In genomic region chr6:28207244-28208179, GRCh38 we compare ENCODE assay signal across 8 cellular contexts. TPM values are rescaled to one million over a fixed set of nuclear protein-coding genes. Genes with fewer than 3 reads are reported as not detected.
DNase-seq lines count a peak whose midpoint lies in the region; ATAC-seq and TF ChIP-seq lines count a peak whose summit lies in the region.

No MANE protein-coding gene starts in this region.

- CTCF ChIA-PET in AG04449 (lab: Yijun Ruan, JAX), result no interaction called here
- CTCF ChIA-PET in activated CD4-positive, alpha-beta memory T cell treated with anti-CD3 and anti-CD28 coated beads, Interleukin-2, amount 10 ng/mL, durations not matched to agents 7 days and 5 days (lab: Charles Lee), result no interaction called here

- peaks cover 75% of the 10 kb centered on the region for H3K27me3 Mint-ChIP-seq in activated CD4-positive, alpha-beta memory T cell treated with anti-CD3 and anti-CD28 coated beads, Interleukin-2, amount 10 ng/mL, durations not matched to agents 7 days and 5 days
- H3K27me3 Mint-ChIP-seq in stimulated activated naive CD8-positive, alpha-beta T cell treated with anti-CD3 and anti-CD28 coated beads, Interleukin-15, Interleukin-2, amounts not matched to agents 100 ng/mL and 50 ng/mL, for 24 hours, result peaks cover 85% of the 10 kb centered on the region

- no peak overlapping the region for H3K27ac Mint-ChIP-seq in activated CD4-positive, alpha-beta memory T cell treated with anti-CD3 and anti-CD28 coated beads, Interleukin-2, amount 10 ng/mL, durations not matched to agents 7 days and 5 days
- no peak overlapping the region for H3K27ac Mint-ChIP-seq in stimulated activated naive CD8-positive, alpha-beta T cell treated with anti-CD3 and anti-CD28 coated beads, Interleukin-15, Interleukin-2, amounts not matched to agents 100 ng/mL and 50 ng/mL, for 24 hours

- peaks cover 28% of the 10 kb centered on the region for H3K4me1 Mint-ChIP-seq in activated CD4-positive, alpha-beta memory T cell treated with anti-CD3 and anti-CD28 coated beads, Interleukin-2, amount 10 ng/mL, durations not matched to agents 7 days and 5 days
- H3K4me1 Mint-ChIP-seq in stimulated activated naive CD8-positive, alpha-beta T cell treated with anti-CD3 and anti-CD28 coated beads, Interleukin-15, Interleukin-2, amounts not matched to agents 100 ng/mL and 50 ng/mL, for 24 hours (ENCODE audit: low read depth), result peaks cover 26% of the 10 kb centered on the region

- ATAC-seq in HG03159 (IDR thresholded peaks at IDR 0.05; ENCODE audit: unreplicated experiment), result no peak

- H3K9me3 Mint-ChIP-seq in activated CD4-positive, alpha-beta memory T cell treated with anti-CD3 and anti-CD28 coated beads, Interleukin-2, amount 10 ng/mL, durations not matched to agents 7 days and 5 days, result peaks cover 2% of the 10 kb centered on the region
- peaks cover 14% of the 10 kb centered on the region for H3K9me3 Mint-ChIP-seq in stimulated activated naive CD8-positive, alpha-beta T cell treated with anti-CD3 and anti-CD28 coated beads, Interleukin-15, Interleukin-2, amounts not matched to agents 100 ng/mL and 50 ng/mL, for 24 hours

- POLR2A ChIA-PET in AG04449 (lab: Yijun Ruan, JAX), result no interaction called here
- POLR2A ChIA-PET in activated CD4-positive, alpha-beta memory T cell treated with anti-CD3 and anti-CD28 coated beads, Interleukin-2, amount 10 ng/mL, durations not matched to agents 7 days and 5 days (lab: Charles Lee), result interaction anchor here (1.4 kb wide), 1 partner anchor 22 kb away, joined by 4 read pairs; no protein-coding TSS in a partner anchor

- no peaks in the 10 kb centered on the region for H3K36me3 ChIP-seq in H7 (replicated peaks; ENCODE audit: control insufficient read depth, insufficient read depth, low read length)

- H3K4me3 ChIP-seq in AG04449 (ENCODE audit: low read depth, low read length) (peak overlapping the region; percentile 49), H7 (ENCODE audit: insufficient read depth, low read depth, low read length) (peak overlapping the region; percentile 45), iPS-18c (ENCODE audit: insufficient read depth, low read depth, low read length) (peak overlapping the region; percentile 58)

- H3K36me3 Mint-ChIP-seq in activated CD4-positive, alpha-beta memory T cell treated with anti-CD3 and anti-CD28 coated beads, Interleukin-2, amount 10 ng/mL, durations not matched to agents 7 days and 5 days (ENCODE audit: low read depth), result peaks cover 16% of the 10 kb centered on the region
- H3K36me3 Mint-ChIP-seq in stimulated activated naive CD8-positive, alpha-beta T cell treated with anti-CD3 and anti-CD28 coated beads, Interleukin-15, Interleukin-2, amounts not matched to agents 100 ng/mL and 50 ng/mL, for 24 hours (ENCODE audit: low read depth), result peaks cover 14% of the 10 kb centered on the region

- no peak for DNase-seq in AG04449 (ENCODE audit: low read depth, low spot score)
- DNase-seq in H7, result peak; percentile 65
- peak; percentile 35 for DNase-seq in activated CD4-positive, alpha-beta memory T cell treated with anti-CD3 and anti-CD28 coated beads, Interleukin-2, amount 10 ng/mL, durations not matched to agents 7 days and 5 days
- no peak for DNase-seq in HuH-7.5 (ENCODE audit: low spot score)
- no peak for DNase-seq in mucosa of gallbladder (ENCODE audit: low spot score)

- no peaks in the 10 kb centered on the region for H3K9me3 ChIP-seq in iPS-18c (ENCODE audit: control insufficient read depth, insufficient read depth, low read length)

- H3K27me3 ChIP-seq in H7 (ENCODE audit: control insufficient read depth, insufficient read depth, low read length), result peaks cover 78% of the 10 kb centered on the region

- H3K4me3 Mint-ChIP-seq in activated CD4-positive, alpha-beta memory T cell treated with anti-CD3 and anti-CD28 coated beads, Interleukin-2, amount 10 ng/mL, durations not matched to agents 7 days and 5 days, result peak overlapping the region; percentile 75
- H3K4me3 Mint-ChIP-seq in stimulated activated naive CD8-positive, alpha-beta T cell treated with anti-CD3 and anti-CD28 coated beads, Interleukin-15, Interleukin-2, amounts not matched to agents 100 ng/mL and 50 ng/mL, for 24 hours, result peak overlapping the region; percentile 83

- TF ChIP-seq CTCF in AG04449 (IDR thresholded peaks at IDR 0.05; ENCODE audit: insufficient read depth, low read length, missing control alignments), result no peak

RNA-seq across cellular contexts. Expression of gene ZSCAN9, which starts 17.6 kb away (rescaled TPM):
- total RNA-seq in H7 (2014; rRNA removed; shearing (Covaris generic)), result 15.6 and 20.4 TPM in 2 replicates
- 1 to 10 TPM; 4.9 to 5.6 TPM for total RNA-seq in activated CD4-positive, alpha-beta memory T cell treated with anti-CD3 and anti-CD28 coated beads, Interleukin-2, amount 10 ng/mL, durations not matched to agents 7 days and 5 days
- total RNA-seq in mucosa of gallbladder, result 10.8 TPM

RNA-seq across cellular contexts. Expression of gene ZKSCAN4, which starts 44.6 kb away (rescaled TPM):
- 5.6 and 6.7 TPM in 2 replicates for total RNA-seq in H7 (2014; rRNA removed; shearing (Covaris generic))
- total RNA-seq in activated CD4-positive, alpha-beta memory T cell treated with anti-CD3 and anti-CD28 coated beads, Interleukin-2, amount 10 ng/mL, durations not matched to agents 7 days and 5 days, result 1 to 10 TPM; 6.3 to 6.6 TPM
- total RNA-seq in mucosa of gallbladder, result 6.4 TPM

RNA-seq across cellular contexts. Expression of gene NKAPL, which starts 51.6 kb away (rescaled TPM):
- not detected in 2 replicates for total RNA-seq in H7 (2014; rRNA removed; shearing (Covaris generic))
- total RNA-seq in activated CD4-positive, alpha-beta memory T cell treated with anti-CD3 and anti-CD28 coated beads, Interleukin-2, amount 10 ng/mL, durations not matched to agents 7 days and 5 days, result not detected
- 1.9 TPM for total RNA-seq in mucosa of gallbladder

RNA-seq across cellular contexts. Expression of gene ZSCAN26, which starts 59.4 kb away (rescaled TPM):
- total RNA-seq in H7 (2014; rRNA removed; shearing (Covaris generic)), result 11.0 and 14.8 TPM in 2 replicates
- 10 to 100 TPM in 1 of 2 experiments, 1 to 10 TPM in 1; 9.9 to 10.2 TPM for total RNA-seq in activated CD4-positive, alpha-beta memory T cell treated with anti-CD3 and anti-CD28 coated beads, Interleukin-2, amount 10 ng/mL, durations not matched to agents 7 days and 5 days
- 17.2 TPM for total RNA-seq in mucosa of gallbladder

Comparison
In these comparisons a context has a peak if more than half of its experiments do, and no peak if none do; other contexts are left out.
1. DNase-seq: peak in H7 (single experiment) and activated CD4-positive, alpha-beta memory T cell treated with anti-CD3 and anti-CD28 coated beads, Interleukin-2, amount 10 ng/mL, durations not matched to agents 7 days and 5 days (single experiment); none in AG04449 (single experiment), HuH-7.5 (single experiment) and mucosa of gallbladder (single experiment).
2. Peak in every context shown above with its lines, with median percentiles within 50 percentile points of each other: H3K4me3 ChIP-seq.